1 cellular context compared by ENCODE assay signal in the genomic region with DNA sequence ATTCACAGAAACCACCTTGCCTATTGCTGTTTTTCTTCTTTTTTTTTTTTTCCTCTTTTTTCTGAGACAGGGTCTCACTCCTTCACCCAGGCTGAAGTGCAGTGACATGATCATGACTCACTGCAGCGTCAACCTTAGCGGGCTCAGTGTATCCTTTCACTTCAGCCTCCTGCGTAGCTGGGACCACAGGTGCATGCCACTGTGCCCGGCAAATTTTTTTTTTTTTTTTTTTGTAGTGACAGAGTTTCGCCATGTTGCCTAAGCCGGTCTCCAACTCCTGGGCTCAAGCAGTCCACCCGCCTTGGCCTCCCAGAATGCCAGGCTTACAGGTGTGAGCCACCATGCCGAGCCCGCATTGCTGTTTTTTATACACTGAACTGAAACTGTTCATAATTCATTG.
TF ChIP-seq lines count a peak whose summit lies in the region.

No MANE protein-coding gene starts in this region.

TF ChIP-seq in WTC11, 78 proteins besides CTCF, POLR2A, EP300 and RAD21 (continued from another document):
- TF ChIP-seq ZBTB21 (CRISPR knock-in tag; IDR thresholded peaks at IDR 0.05; ENCODE audit: borderline replicate concordance): no peak
